Comparison of ENCODE assay signal across 1 cellular context in genomic region chr13:114281351-114282142, GRCh38.
TF ChIP-seq lines count a peak whose summit lies in the region.

TSS of gene UPF3A (plus strand) at chr13:114281601. CDS start at chr13:114281640, 39 bp downstream.

TF ChIP-seq in HepG2, 621 proteins besides CTCF, POLR2A, EP300 and RAD21 (continued from another document and continues in another):
- no peak for TF ChIP-seq PRDM4 (CRISPR knock-in tag; IDR thresholded peaks at IDR 0.05; ENCODE audit: borderline replicate concordance)
- TF ChIP-seq WIZ (CRISPR knock-in tag; IDR thresholded peaks at IDR 0.05), result no peak
- TF ChIP-seq ZMYM4 (CRISPR knock-in tag; IDR thresholded peaks at IDR 0.05), result peak; percentile 88
- TF ChIP-seq STAT6 (CRISPR knock-in tag; IDR thresholded peaks at IDR 0.05; ENCODE audit: borderline replicate concordance), result no peak
- no peak for TF ChIP-seq SMARCE1 (IDR thresholded peaks at IDR 0.05; ENCODE audit: borderline replicate concordance)
- TF ChIP-seq ATAD3A (CRISPR knock-in tag; IDR thresholded peaks at IDR 0.05), result no peak
- no peak for TF ChIP-seq MEIS1 (CRISPR knock-in tag; IDR thresholded peaks at IDR 0.05; ENCODE audit: borderline replicate concordance)
- TF ChIP-seq ZNF7 (CRISPR knock-in tag; IDR thresholded peaks at IDR 0.05), result no peak
- TF ChIP-seq ZNF235 (CRISPR knock-in tag; IDR thresholded peaks at IDR 0.05; ENCODE audit: borderline replicate concordance), result peak; percentile 64; the same call in 1 of the 2 replicates
- TF ChIP-seq PAF1 (CRISPR knock-in tag; IDR thresholded peaks at IDR 0.05), result no peak
- TF ChIP-seq PRDM15 (CRISPR knock-in tag; IDR thresholded peaks at IDR 0.05), result no peak
- TF ChIP-seq ZNF775 (CRISPR knock-in tag; IDR thresholded peaks at IDR 0.05; ENCODE audit: borderline replicate concordance), result no peak
- no peak for TF ChIP-seq MLLT10 (CRISPR knock-in tag; IDR thresholded peaks at IDR 0.05)
- TF ChIP-seq MXD4 (CRISPR knock-in tag; IDR thresholded peaks at IDR 0.05), result peak; percentile 39; the same call in 1 of the 2 replicates
- TF ChIP-seq MXI1 (IDR thresholded peaks at IDR 0.05; ENCODE audit: borderline replicate concordance, low read depth, low read length), result peak; percentile 73; the same call in 1 of the 3 replicates
- peak; percentile 35; the same call in 1 of the 2 replicates for TF ChIP-seq CENPT (CRISPR knock-in tag; IDR thresholded peaks at IDR 0.05; ENCODE audit: low read depth)
- TF ChIP-seq ZNF883 (CRISPR knock-in tag; IDR thresholded peaks at IDR 0.05; ENCODE audit: not compliant biosample characterization), result no peak
- no peak for TF ChIP-seq ZNF672 (CRISPR knock-in tag; IDR thresholded peaks at IDR 0.05)
- no peak for TF ChIP-seq ZNF773 (CRISPR knock-in tag; IDR thresholded peaks at IDR 0.05; ENCODE audit: borderline replicate concordance)
- TF ChIP-seq NR0B2 (CRISPR knock-in tag; IDR thresholded peaks at IDR 0.05), result peak; percentile 18; the same call in 1 of the 2 replicates
- TF ChIP-seq ZNF34 (CRISPR knock-in tag; IDR thresholded peaks at IDR 0.05; ENCODE audit: borderline replicate concordance), result no peak
- TF ChIP-seq RFX5 (IDR thresholded peaks at IDR 0.05; ENCODE audit: low read depth, low read length), result no peak
- peak; percentile 58; the same call in 1 of the 2 replicates for TF ChIP-seq ZNF749 (CRISPR knock-in tag; IDR thresholded peaks at IDR 0.05; ENCODE audit: borderline replicate concordance)
- TF ChIP-seq ATF6 (CRISPR knock-in tag; conservative IDR thresholded peaks at IDR 0.05), result no peak
- no peak; the same call in 1 of the 2 replicates for TF ChIP-seq ZNF335 (CRISPR knock-in tag; IDR thresholded peaks at IDR 0.05)
- TF ChIP-seq ZNF207 (IDR thresholded peaks at IDR 0.05; ENCODE audit: borderline replicate concordance), result no peak
- TF ChIP-seq JDP2 (CRISPR knock-in tag; IDR thresholded peaks at IDR 0.05; ENCODE audit: borderline replicate concordance), result no peak; the same call in 1 of the 2 replicates
- no peak for TF ChIP-seq MAFG (CRISPR knock-in tag; IDR thresholded peaks at IDR 0.05)
- TF ChIP-seq U2AF1 (optimal IDR thresholded peaks at IDR 0.05; ENCODE audit: low read depth, low read length), result no peak
- peak; percentile 99 for TF ChIP-seq ZBTB2 (CRISPR knock-in tag; IDR thresholded peaks at IDR 0.05; ENCODE audit: low read depth)
- no peak for TF ChIP-seq RELA (CRISPR knock-in tag; IDR thresholded peaks at IDR 0.05)
- 0 out of 2 replicates have a peak, but pooled peaks have one; percentile 47 for TF ChIP-seq KLF9 (CRISPR knock-in tag; IDR thresholded peaks at IDR 0.05; ENCODE audit: low read depth)
- peak; percentile 69 for TF ChIP-seq ZNF564 (CRISPR knock-in tag; IDR thresholded peaks at IDR 0.05)
- no peak for TF ChIP-seq ZSCAN12 (CRISPR knock-in tag; IDR thresholded peaks at IDR 0.05)
- TF ChIP-seq ZNF784 (CRISPR knock-in tag; IDR thresholded peaks at IDR 0.05; ENCODE audit: borderline replicate concordance), result no peak; the same call in 1 of the 2 replicates
- no peak for TF ChIP-seq MED8 (CRISPR knock-in tag; IDR thresholded peaks at IDR 0.05; ENCODE audit: insufficient replicate concordance)
- peak; percentile 90 for TF ChIP-seq REL (CRISPR knock-in tag; conservative IDR thresholded peaks at IDR 0.05)
- TF ChIP-seq KDM1A (CRISPR knock-in tag; IDR thresholded peaks at IDR 0.05), result no peak
- TF ChIP-seq FOXK1 (CRISPR knock-in tag; IDR thresholded peaks at IDR 0.05; ENCODE audit: borderline replicate concordance, low read depth), result no peak
- TF ChIP-seq MTF2 (CRISPR knock-in tag; IDR thresholded peaks at IDR 0.05; ENCODE audit: borderline replicate concordance), result peak; percentile 74; the same call in 1 of the 2 replicates
- peak; percentile 86 for TF ChIP-seq ZFX (CRISPR knock-in tag; IDR thresholded peaks at IDR 0.05; ENCODE audit: low read depth)
- 0 out of 2 replicates have a peak, but pooled peaks have one; percentile 66 for TF ChIP-seq ZNF678 (CRISPR knock-in tag; IDR thresholded peaks at IDR 0.05)
- TF ChIP-seq RXRB (CRISPR knock-in tag; IDR thresholded peaks at IDR 0.05; ENCODE audit: borderline replicate concordance), result peak; percentile 44; the same call in 1 of the 2 replicates
- no peak for TF ChIP-seq ZNF20 (CRISPR knock-in tag; IDR thresholded peaks at IDR 0.05)
- TF ChIP-seq MYC (CRISPR knock-in tag; IDR thresholded peaks at IDR 0.05; ENCODE audit: borderline replicate concordance), result peak; percentile 72
- TF ChIP-seq ZNF276 (CRISPR knock-in tag; IDR thresholded peaks at IDR 0.05; ENCODE audit: low read depth), result no peak; the same call in 1 of the 2 replicates
- no peak for TF ChIP-seq HOMEZ (CRISPR knock-in tag; IDR thresholded peaks at IDR 0.05; ENCODE audit: low read depth)
- TF ChIP-seq ZNF501 (CRISPR knock-in tag; IDR thresholded peaks at IDR 0.05), result no peak; the same call in 1 of the 2 replicates
- TF ChIP-seq ZNF446 (CRISPR knock-in tag; IDR thresholded peaks at IDR 0.05), result no peak; the same call in 1 of the 2 replicates
